10 cellular contexts compared by ENCODE assay signal in the genomic region with DNA sequence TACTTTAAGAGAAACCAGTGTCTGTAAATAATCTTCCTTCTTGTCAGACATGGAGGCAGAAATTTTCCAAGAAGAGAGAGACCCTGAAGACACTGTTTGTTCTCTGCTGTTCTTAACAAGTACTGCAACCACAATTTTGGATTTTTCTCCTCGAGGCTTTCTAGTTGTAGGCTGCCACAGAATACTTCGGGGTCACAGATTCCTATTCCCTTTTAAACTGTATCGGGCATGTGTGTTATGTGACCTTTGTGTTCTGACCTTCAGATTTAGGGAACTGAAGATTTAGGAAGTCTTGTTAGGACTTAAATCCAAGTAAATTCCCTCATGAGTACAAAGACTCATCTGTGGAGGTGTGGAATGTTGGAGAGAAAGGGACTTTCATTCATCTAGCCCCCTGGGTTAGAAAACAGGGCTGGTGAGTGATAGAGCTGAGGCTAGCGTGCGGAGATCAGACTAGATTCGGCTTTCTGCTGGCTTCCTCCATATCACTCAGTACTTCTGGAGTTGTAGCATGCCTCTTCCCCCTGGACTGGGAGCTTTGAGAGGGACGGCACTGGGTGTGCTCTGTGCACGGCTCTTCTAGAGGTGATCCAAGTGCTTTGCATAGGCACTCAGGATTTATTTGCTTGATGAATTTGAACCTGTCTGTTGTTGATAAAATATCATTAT.
A peak's percentile ranks its signal among the peaks of the same experiment; 100 is the strongest.
DNase-seq lines count a peak whose midpoint lies in the region; ATAC-seq and TF ChIP-seq lines count a peak whose summit lies in the region.
"Had no signal": no experiment of that assay in that cellular context is flagged by ENCODE, and none has a peak within 500 bp of the region (broad histone marks: within the 10 kb centered on the region; RNA-seq: fewer than 3 reads in every experiment).

No MANE protein-coding gene starts in this region.

- no peak for TF ChIP-seq POLR2A in spleen (IDR thresholded peaks at IDR 0.05)

- TF ChIP-seq CTCF in spleen (IDR thresholded peaks at IDR 0.05 in 8 of 11, conservative IDR thresholded peaks at IDR 0.05 in 3 of 11): no peak

- peaks cover 4 to 76% (median 20%) of the 10 kb centered on the region in 6 donors for H3K4me1 ChIP-seq in spleen

- no peaks in the 10 kb centered on the region for H3K27me3 ChIP-seq in spleen (replicated peaks in 1 of 7)

- 70 to 78% (median 74%) methylated on average over 8 of the region's 8 CpGs for WGBS in spleen, 5 donors

- ATAC-seq in HG03108 (IDR thresholded peaks at IDR 0.05; ENCODE audit: unreplicated experiment) (peak; percentile 23), HG02981 (IDR thresholded peaks at IDR 0.05; ENCODE audit: unreplicated experiment) (no peak), GM21528 (IDR thresholded peaks at IDR 0.05; ENCODE audit: low FRiP score, unreplicated experiment) (no peak)

- intact Hi-C loops in spleen (cut with DNase I; ENCODE audit: low total_unique reads): no loop called here

- no peaks in the 10 kb centered on the region for H3K9me3 ChIP-seq in spleen

- no peak overlapping the region for H3K4me3 ChIP-seq in spleen

- H3K36me3 ChIP-seq in spleen: no peaks in the 10 kb centered on the region

- DNase-seq in amniotic epithelial cell (ENCODE audit: low read depth): peak; percentile 18
- DNase-seq in iris pigment epithelial cell (ENCODE audit: low read depth): peak; percentile 38
- no peak for DNase-seq in spleen
- no peak for DNase-seq in NCI-H1694 (lab: John Stamatoyannopoulos, UW)
- no peak for DNase-seq in mucosa of gallbladder (ENCODE audit: low spot score)
- DNase-seq: DMS53, T-helper 2 cell had no signal

- peak overlapping the region; percentile 45 to 90 (median 82) for H3K27ac ChIP-seq in spleen

Comparison
In these comparisons a context has a peak if more than half of its experiments do, and no peak if none do; other contexts are left out.
1. DNase-seq: peak in amniotic epithelial cell (single experiment) and iris pigment epithelial cell (single experiment); none in spleen (single experiment), NCI-H1694 (single experiment) and mucosa of gallbladder (single experiment).